In the genomic region with DNA sequence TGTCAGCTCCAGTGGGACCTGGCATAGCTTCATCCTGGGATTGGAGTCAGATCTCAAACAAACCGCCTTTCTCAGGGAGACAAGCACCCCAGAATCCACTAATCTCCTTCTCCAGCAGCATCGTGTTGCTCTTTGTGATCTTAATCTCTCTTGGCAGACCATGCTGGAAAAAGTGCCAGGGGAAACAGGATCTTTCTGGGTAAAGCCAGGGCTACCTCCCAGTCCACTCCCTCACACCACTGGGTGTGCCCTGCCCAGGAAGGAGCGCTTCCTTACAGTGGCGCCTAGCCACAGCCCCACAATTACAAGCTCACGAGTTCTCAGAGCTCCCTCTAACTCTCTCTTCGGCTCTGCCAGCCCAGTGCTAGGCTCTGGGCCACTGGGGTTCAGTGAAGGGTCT, we compare ENCODE assay signal across 23 cellular contexts. TPM values are rescaled to one million over a fixed set of nuclear protein-coding genes. Genes with fewer than 3 reads are reported as not detected.
DNase-seq lines count a peak whose midpoint lies in the region; ATAC-seq, FAIRE-seq and TF ChIP-seq lines count a peak whose summit lies in the region.
"Had no signal": no experiment of that assay in that cellular context is flagged by ENCODE, and none has a peak within 500 bp of the region (broad histone marks: within the 10 kb centered on the region; RNA-seq: fewer than 3 reads in every experiment).

No MANE protein-coding gene starts in this region.

- peak; percentile 3 for DNase-seq in CD14-positive monocyte (ENCODE audit: low spot score)
- DNase-seq in LoVo (ENCODE audit: low spot score): peak; percentile 12
- DNase-seq in breast epithelium (ENCODE audit: low spot score in 2 of 2): peak; percentile 70 to 74
- no peak for DNase-seq in pancreas
- DNase-seq in activated naive CD4-positive, alpha-beta T cell treated with Interleukin-2 at 50 U/mL for 16 hours: no peak
- no peak for DNase-seq in stimulated activated effector memory CD8-positive, alpha-beta T cell treated with anti-CD3 and anti-CD28 coated beads, Interleukin-12 subunit alpha, Interleukin-12 subunit beta, amount 100 ng/mL, for 72 hours (ENCODE audit: low spot score in 2 of 2)
- DNase-seq: activated CD4-positive, alpha-beta T cell treated with anti-CD3 and anti-CD28 coated beads, Interleukin-2, amount 50 U/mL, for 4 hours; activated naive CD8-positive, alpha-beta T cell treated with anti-CD3 and anti-CD28 coated beads, Interleukin-2, amount 50 U/mL, for 24 hours; natural killer cell; NCI-H1436 treated with DMSO at 0.1 percent for 48 hours; NCI-H2107; ovary; sigmoid colon; stimulated activated CD4-positive, alpha-beta T cell treated with anti-CD3 and anti-CD28 coated beads, Interleukin-4, amount 100 ng/mL, for 24 hours; SW 1271; T-helper 9 cell had no signal

- H3K27ac Mint-ChIP-seq in CD14-positive monocyte: no peak overlapping the region
- H3K27ac Mint-ChIP-seq in stimulated activated effector memory CD8-positive, alpha-beta T cell treated with anti-CD3 and anti-CD28 coated beads, Interleukin-12 subunit alpha, Interleukin-12 subunit beta, amount 100 ng/mL, for 72 hours: no peak overlapping the region
- H3K27ac Mint-ChIP-seq: activated naive CD8-positive, alpha-beta T cell treated with anti-CD3 and anti-CD28 coated beads, Interleukin-2, amount 50 U/mL, for 24 hours; stimulated activated memory B cell treated with anti-CD40 and anti-IgM and Interleukin-4, amounts not matched to agents 10 μg/mL and 1 μg/mL and 100 μg/mL, for 72 hours had no signal

- H3K4me1 ChIP-seq in breast epithelium: peaks cover 0 to 11% of the 10 kb centered on the region in 2 donors
- no peaks in the 10 kb centered on the region for H3K4me1 ChIP-seq in pancreas

- H3K27ac ChIP-seq in breast epithelium (peak overlapping the region; percentile 53 to 66), pancreas (no peak overlapping the region)
- H3K27ac ChIP-seq: ovary, sigmoid colon had no signal

- FAIRE-seq in pancreas (lab: Jason Lieb, UNC): no peak
- FAIRE-seq: endometrium, GM18507, K562 had no signal

- intact Hi-C loops in CD14-positive monocyte (cut with micrococcal nuclease) (no loop called here), breast epithelium (cut with DNase I; ENCODE audit: low total_unique reads) (loop anchor here (10.0 kb wide), 1 partner anchor 790 kb away; no protein-coding TSS in a partner anchor), pancreas (cut with DNase I) (no loop called here)

- 58% methylated on average over 6 of the region's 6 CpGs for WGBS in pancreas, 2 donors

- no peak for TF ChIP-seq POLR2A in breast epithelium (IDR thresholded peaks at IDR 0.05)

- H3K27me3 ChIP-seq in breast epithelium: no peaks in the 10 kb centered on the region
- H3K27me3 ChIP-seq in pancreas: no peaks in the 10 kb centered on the region
- H3K27me3 ChIP-seq: ovary, sigmoid colon had no signal

- H3K36me3 ChIP-seq in breast epithelium: no peaks in the 10 kb centered on the region
- no peaks in the 10 kb centered on the region for H3K36me3 ChIP-seq in pancreas
- H3K36me3 ChIP-seq: ovary, sigmoid colon had no signal

- no peak for TF ChIP-seq CTCF in CD14-positive monocyte (IDR thresholded peaks at IDR 0.05)
- TF ChIP-seq CTCF in breast epithelium (IDR thresholded peaks at IDR 0.05): no peak
- no peak for TF ChIP-seq CTCF in pancreas (IDR thresholded peaks at IDR 0.05)

- H3K4me3 ChIP-seq in breast epithelium: no peak overlapping the region
- H3K4me3 ChIP-seq in pancreas: no peak overlapping the region
- H3K4me3 ChIP-seq: K562, ovary, sigmoid colon had no signal

- H3K4me3 Mint-ChIP-seq in CD14-positive monocyte: peak overlapping the region in 1 of 2 donors; percentile 35
- H3K4me3 Mint-ChIP-seq in stimulated activated effector memory CD8-positive, alpha-beta T cell treated with anti-CD3 and anti-CD28 coated beads, Interleukin-12 subunit alpha, Interleukin-12 subunit beta, amount 100 ng/mL, for 72 hours: no peak overlapping the region
- H3K4me3 Mint-ChIP-seq: activated naive CD8-positive, alpha-beta T cell treated with anti-CD3 and anti-CD28 coated beads, Interleukin-2, amount 50 U/mL, for 24 hours; central memory CD8-positive, alpha-beta T cell; natural killer cell; stimulated activated memory B cell treated with anti-CD40 and anti-IgM and Interleukin-4, amounts not matched to agents 10 μg/mL and 1 μg/mL and 100 μg/mL, for 72 hours had no signal

- ATAC-seq in pancreas: peak in 3 of 4 donors; percentile 22 to 40 (median 35)
- ATAC-seq in HG03025 (IDR thresholded peaks at IDR 0.05; ENCODE audit: low FRiP score, unreplicated experiment): no peak
- ATAC-seq in stimulated activated effector memory CD8-positive, alpha-beta T cell treated with anti-CD3 and anti-CD28 coated beads, Interleukin-12 subunit alpha, Interleukin-12 subunit beta, amount 100 ng/mL, for 72 hours: no peak
- ATAC-seq: activated naive CD8-positive, alpha-beta T cell treated with anti-CD3 and anti-CD28 coated beads, Interleukin-2, amount 50 U/mL, for 24 hours; K562; natural killer cell; Panc1; stimulated activated memory B cell treated with anti-CD40 and anti-IgM and Interleukin-4, amounts not matched to agents 10 μg/mL and 1 μg/mL and 100 μg/mL, for 72 hours had no signal

- peaks cover 0 to 5% (median 3%) of the 10 kb centered on the region in 3 donors for H3K27me3 Mint-ChIP-seq in CD14-positive monocyte (ENCODE audit: low read depth in 3 of 3)
- H3K27me3 Mint-ChIP-seq: stimulated activated memory B cell treated with anti-CD40 and anti-IgM and Interleukin-4, amounts not matched to agents 10 μg/mL and 1 μg/mL and 100 μg/mL, for 72 hours had no signal

- H3K9me3 Mint-ChIP-seq in CD14-positive monocyte: peaks cover 2 to 8% (median 5%) of the 10 kb centered on the region in 7 donors
- H3K9me3 Mint-ChIP-seq in stimulated activated effector memory CD8-positive, alpha-beta T cell treated with anti-CD3 and anti-CD28 coated beads, Interleukin-12 subunit alpha, Interleukin-12 subunit beta, amount 100 ng/mL, for 72 hours: no peaks in the 10 kb centered on the region
- H3K9me3 Mint-ChIP-seq: central memory CD8-positive, alpha-beta T cell had no signal

- no peaks in the 10 kb centered on the region for H3K9me3 ChIP-seq in breast epithelium
- H3K9me3 ChIP-seq in pancreas: no peaks in the 10 kb centered on the region
- H3K9me3 ChIP-seq: ovary, sigmoid colon had no signal

- peaks cover 9% of the 10 kb centered on the region for H3K4me1 Mint-ChIP-seq in CD14-positive monocyte
- peaks cover 1% of the 10 kb centered on the region for H3K4me1 Mint-ChIP-seq in stimulated activated effector memory CD8-positive, alpha-beta T cell treated with anti-CD3 and anti-CD28 coated beads, Interleukin-12 subunit alpha, Interleukin-12 subunit beta, amount 100 ng/mL, for 72 hours
- H3K4me1 Mint-ChIP-seq: central memory CD8-positive, alpha-beta T cell; stimulated activated memory B cell treated with anti-CD40 and anti-IgM and Interleukin-4, amounts not matched to agents 10 μg/mL and 1 μg/mL and 100 μg/mL, for 72 hours had no signal

- no peaks in the 10 kb centered on the region for H3K36me3 Mint-ChIP-seq in CD14-positive monocyte
- H3K36me3 Mint-ChIP-seq in stimulated activated effector memory CD8-positive, alpha-beta T cell treated with anti-CD3 and anti-CD28 coated beads, Interleukin-12 subunit alpha, Interleukin-12 subunit beta, amount 100 ng/mL, for 72 hours: no peaks in the 10 kb centered on the region
- H3K36me3 Mint-ChIP-seq: natural killer cell had no signal

RNA-seq across cellular contexts. Expression of gene RPLP1, which starts 32.2 kb away (rescaled TPM):
- 1,000 to 10,000 TPM; 1,177 to 1,235 TPM for polyA plus RNA-seq in CD14-positive monocyte
- 100 to 1,000 TPM; 624 to 881 (median 805) TPM for total RNA-seq in breast epithelium
- total RNA-seq in pancreas: 1,000 to 10,000 TPM in 1 of 6 donors, 100 to 1,000 TPM in 5; 578 to 1,123 (median 772) TPM
- polyA plus RNA-seq in pancreas: 100 to 1,000 TPM; 638 to 738 TPM

Comparison
In these comparisons a context has a peak if more than half of its experiments do, and no peak if none do; other contexts are left out.
1. DNase-seq: peak in CD14-positive monocyte (single experiment), LoVo (single experiment) and breast epithelium (2 of 2); none in pancreas (0 of 6), activated naive CD4-positive, alpha-beta T cell treated with Interleukin-2 at 50 U/mL for 16 hours (single experiment) and stimulated activated effector memory CD8-positive, alpha-beta T cell treated with anti-CD3 and anti-CD28 coated beads, Interleukin-12 subunit alpha, Interleukin-12 subunit beta, amount 100 ng/mL, for 72 hours (0 of 2).
2. H3K27ac ChIP-seq: peak in breast epithelium (2 of 2); none in pancreas (0 of 4).
3. ATAC-seq: peak in pancreas (3 of 4); none in HG03025 (single experiment) and stimulated activated effector memory CD8-positive, alpha-beta T cell treated with anti-CD3 and anti-CD28 coated beads, Interleukin-12 subunit alpha, Interleukin-12 subunit beta, amount 100 ng/mL, for 72 hours (single experiment).